Comparison of ENCODE assay signal across 1 cellular context in genomic region chr3:142828703-142829304, GRCh38.
TF ChIP-seq lines count a peak whose summit lies in the region.

No MANE protein-coding gene starts in this region.

TF ChIP-seq in HepG2, 621 proteins besides CTCF, POLR2A, EP300 and RAD21 (continued from another document and continues in another):
- TF ChIP-seq PRDM15 (CRISPR knock-in tag; IDR thresholded peaks at IDR 0.05) (no peak), FOSL2 (CRISPR knock-in tag; IDR thresholded peaks at IDR 0.05) (peak; percentile 34; the same call in 1 of the 2 replicates), ZHX2 (IDR thresholded peaks at IDR 0.05; ENCODE audit: low read depth) (no peak), ZHX2 (CRISPR knock-in tag; IDR thresholded peaks at IDR 0.05; ENCODE audit: borderline replicate concordance) (no peak), SMC3 (IDR thresholded peaks at IDR 0.05; ENCODE audit: low read length) (peak; percentile 98), HOXA3 (CRISPR knock-in tag; IDR thresholded peaks at IDR 0.05) (peak; percentile 40; the same call in 1 of the 2 replicates), NRL (CRISPR knock-in tag; IDR thresholded peaks at IDR 0.05; ENCODE audit: borderline replicate concordance) (no peak), ZNF556 (CRISPR knock-in tag; IDR thresholded peaks at IDR 0.05; ENCODE audit: borderline replicate concordance) (peak; percentile 31; the same call in 1 of the 2 replicates), ZBTB25 (CRISPR knock-in tag; IDR thresholded peaks at IDR 0.05) (no peak), ZNF605 (CRISPR knock-in tag; IDR thresholded peaks at IDR 0.05) (0 out of 2 replicates have a peak, but pooled peaks have one; percentile 27), HNF1B (CRISPR knock-in tag; IDR thresholded peaks at IDR 0.05) (peak; percentile 42; the same call in 1 of the 2 replicates), SMAD3 (CRISPR knock-in tag; IDR thresholded peaks at IDR 0.05) (0 out of 2 replicates have a peak, but pooled peaks have one; percentile 28), NR2F1 (CRISPR knock-in tag; IDR thresholded peaks at IDR 0.05) (no peak), IRF9 (CRISPR knock-in tag; IDR thresholded peaks at IDR 0.05; ENCODE audit: borderline replicate concordance) (no peak), SALL1 (CRISPR knock-in tag; IDR thresholded peaks at IDR 0.05) (peak; percentile 83), SAP130 (CRISPR knock-in tag; IDR thresholded peaks at IDR 0.05; ENCODE audit: low read depth) (peak; percentile 32; the same call in 1 of the 2 replicates), GATAD2A (CRISPR knock-in tag; IDR thresholded peaks at IDR 0.05) (peak; percentile 61), MXD4 (CRISPR knock-in tag; IDR thresholded peaks at IDR 0.05) (peak; percentile 51; the same call in 1 of the 2 replicates), SPEN (CRISPR knock-in tag; IDR thresholded peaks at IDR 0.05; ENCODE audit: low read depth) (peak; percentile 41; the same call in 1 of the 2 replicates), ZGPAT (CRISPR knock-in tag; IDR thresholded peaks at IDR 0.05) (peak; percentile 28; the same call in 1 of the 2 replicates), ZNF20 (CRISPR knock-in tag; IDR thresholded peaks at IDR 0.05) (no peak), MAX (IDR thresholded peaks at IDR 0.05) (0 out of 2 replicates have a peak, but pooled peaks have one; percentile 22), TFDP1 (CRISPR knock-in tag; IDR thresholded peaks at IDR 0.05; ENCODE audit: borderline replicate concordance) (no peak), PHB2 (IDR thresholded peaks at IDR 0.05; ENCODE audit: partially characterized antibody) (no peak), KLF11 (CRISPR knock-in tag; IDR thresholded peaks at IDR 0.05) (0 out of 2 replicates have a peak, but pooled peaks have one; percentile 37), PITX1 (CRISPR knock-in tag; IDR thresholded peaks at IDR 0.05) (peak; percentile 45; the same call in 1 of the 2 replicates), ZNF441 (CRISPR knock-in tag; IDR thresholded peaks at IDR 0.05; ENCODE audit: borderline replicate concordance) (no peak), ZNF652 (CRISPR knock-in tag; IDR thresholded peaks at IDR 0.05; ENCODE audit: borderline replicate concordance, low read depth) (peak; percentile 35; the same call in 1 of the 2 replicates), ZNF598 (CRISPR knock-in tag; IDR thresholded peaks at IDR 0.05; ENCODE audit: borderline replicate concordance) (0 out of 2 replicates have a peak, but pooled peaks have one; percentile 37), BATF2 (CRISPR knock-in tag; IDR thresholded peaks at IDR 0.05) (no peak), NFYB (CRISPR knock-in tag; IDR thresholded peaks at IDR 0.05) (no peak), PHF8 (CRISPR knock-in tag; IDR thresholded peaks at IDR 0.05) (0 out of 2 replicates have a peak, but pooled peaks have one; percentile 21), MIER3 (CRISPR knock-in tag; IDR thresholded peaks at IDR 0.05; ENCODE audit: borderline replicate concordance) (0 out of 2 replicates have a peak, but pooled peaks have one; percentile 65), ZNF337 (CRISPR knock-in tag; IDR thresholded peaks at IDR 0.05; ENCODE audit: borderline replicate concordance, low read depth) (no peak), MTF1 (CRISPR knock-in tag; IDR thresholded peaks at IDR 0.05) (no peak), NR1H2 (CRISPR knock-in tag; IDR thresholded peaks at IDR 0.05; ENCODE audit: borderline replicate concordance, low read depth) (no peak), ZNF773 (CRISPR knock-in tag; IDR thresholded peaks at IDR 0.05; ENCODE audit: borderline replicate concordance) (no peak), PPARG (CRISPR knock-in tag; conservative IDR thresholded peaks at IDR 0.05) (peak; percentile 52; the same call in 1 of the 2 replicates), MEIS2 (CRISPR knock-in tag; IDR thresholded peaks at IDR 0.05) (no peak), NCOA2 (CRISPR knock-in tag; IDR thresholded peaks at IDR 0.05) (0 out of 2 replicates have a peak, but pooled peaks have one; percentile 21)
